Comparison of ENCODE assay signal across 8 cellular contexts in the genomic region with DNA sequence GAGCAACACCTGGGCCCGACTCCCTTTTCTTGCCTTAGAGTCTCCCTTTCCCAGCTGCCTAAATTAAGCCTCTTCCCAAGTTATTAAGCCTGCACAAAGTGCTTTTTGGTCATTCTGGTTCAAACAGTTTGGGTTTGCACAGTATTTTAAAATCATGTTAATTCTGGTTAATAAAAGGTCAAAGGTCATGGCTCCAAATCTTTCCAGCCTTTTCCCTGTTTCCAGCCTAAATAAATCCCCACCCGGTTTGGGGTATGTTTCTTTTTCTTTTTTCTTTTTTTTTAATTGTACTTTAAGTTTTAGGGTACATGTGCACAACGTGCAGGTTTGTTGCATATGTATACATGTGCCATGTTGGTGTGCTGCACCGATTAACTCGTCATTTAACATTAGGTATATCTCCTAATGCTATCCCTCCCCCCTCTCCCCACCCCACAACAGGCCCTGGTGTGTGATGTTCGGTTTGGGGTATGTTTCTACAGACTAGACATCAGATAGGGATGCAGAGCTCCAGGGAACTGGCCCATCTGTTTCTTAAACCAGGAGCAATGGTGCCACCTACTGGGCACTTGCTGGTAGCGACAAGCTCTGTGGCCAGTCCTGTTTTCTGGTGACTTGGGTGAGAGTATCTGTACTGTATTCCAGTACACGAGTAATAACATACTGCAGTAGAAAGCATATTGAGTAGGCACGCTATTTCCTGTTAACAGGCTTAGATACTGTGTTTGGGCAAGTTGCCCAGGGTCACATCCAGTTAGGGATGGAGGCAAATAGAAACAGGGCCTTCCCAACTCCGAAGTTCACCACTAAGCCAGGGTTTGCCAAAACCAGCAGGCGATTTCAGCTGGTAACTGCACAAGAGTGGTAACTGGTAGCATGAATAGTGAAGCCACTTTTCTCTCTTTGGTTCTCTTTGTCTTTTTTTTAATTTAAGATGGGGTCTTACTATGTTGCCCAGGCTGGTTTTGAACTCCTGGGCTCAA.
A peak's percentile ranks its signal among the peaks of the same experiment; 100 is the strongest.
DNase-seq lines count a peak whose midpoint lies in the region; ATAC-seq, FAIRE-seq and TF ChIP-seq lines count a peak whose summit lies in the region.

No MANE protein-coding gene starts in this region.

- no peaks in the 10 kb centered on the region for H3K4me1 ChIP-seq in mammary epithelial cell (ENCODE audit: insufficient read depth, low read length)

- H3K9me3 Mint-ChIP-seq in WTC11 = peaks cover 5% of the 10 kb centered on the region

- no peak overlapping the region for H3K9ac ChIP-seq in mammary epithelial cell (ENCODE audit: insufficient read depth, low read length)

- in situ Hi-C loops in mammary epithelial cell (cut with MboI; ENCODE audit: low sequenced_read_pairs in 2 of 2) = loop anchor here in 1 of 2 donors (25.0 kb wide), 1 partner anchor 346 kb away; a partner anchor contains a TSS

- H3K4me2 ChIP-seq in mammary epithelial cell (ENCODE audit: insufficient read depth, low read depth, low read length) = no peak overlapping the region

- no peaks in the 10 kb centered on the region for H3K27me3 ChIP-seq in mammary epithelial cell (ENCODE audit: insufficient read depth, low read length)

- BruUV-seq in mammary epithelial cell (replicated peaks; lab: Mats Ljungman, UMichigan) = no TSS peak

- intact Hi-C loops in mammary epithelial cell (cut with micrococcal nuclease) = loop anchor here (1.0 to 2.0 kb wide), 6 partner anchors 80 to 414 kb away; a partner anchor contains a TSS

- H3K27ac Mint-ChIP-seq in WTC11 = no peak overlapping the region

- ATAC-seq in HG02798 (IDR thresholded peaks at IDR 0.05; ENCODE audit: poor library complexity, unreplicated experiment) (peak; percentile 74), WTC11 (peak; percentile 92), GM21528 (IDR thresholded peaks at IDR 0.05; ENCODE audit: low FRiP score, unreplicated experiment) (no peak)

- H3K27me3 Mint-ChIP-seq in WTC11 (ENCODE audit: low read depth) = no peaks in the 10 kb centered on the region; the same call in 1 of the 2 replicates

- no peaks in the 10 kb centered on the region for H3K79me2 ChIP-seq in mammary epithelial cell (ENCODE audit: insufficient read depth, low read length)

- no peaks in the 10 kb centered on the region for H3K36me3 ChIP-seq in mammary epithelial cell (ENCODE audit: insufficient read depth, low read length)

- no peak overlapping the region for H3K4me3 Mint-ChIP-seq in WTC11

- DNase-seq in EH (ENCODE audit: low read depth) = peak; percentile 88
- DNase-seq in NCI-H2196 treated with DMSO at 0.1 percent for 48 hours (lab: John Stamatoyannopoulos, UW; ENCODE audit: unreplicated experiment) = peak; percentile 41
- DNase-seq in WTC11 (ENCODE audit: low spot score) = peak; percentile 91
- DNase-seq in mammary epithelial cell = peak; percentile 66
- peak; percentile 75 to 83 for DNase-seq in stimulated activated CD4-positive, alpha-beta T cell treated with anti-CD3 and anti-CD28 coated beads, Interleukin-15, amount 100 ng/mL, for 48 hours (ENCODE audit: low read depth in 2 of 2)

- H3K4me1 Mint-ChIP-seq in WTC11 = peaks cover 21% of the 10 kb centered on the region

- no peak overlapping the region for H3K4me3 ChIP-seq in mammary epithelial cell (replicated peaks in 1 of 3; ENCODE audit: insufficient read depth in 1 of 3, low read depth in 2 of 3, low read length in 3 of 3)

- no peak overlapping the region for H2AFZ ChIP-seq in mammary epithelial cell (ENCODE audit: low read depth, low read length)

- WGBS in mammary epithelial cell (ENCODE audit: low coverage, missing lambda C conversion rate) = 45% methylated on average over 11 of the region's 11 CpGs

- CTCF ChIA-PET in WTC11 (lab: Charles Lee) = interaction anchor here (0.6 to 3.8 kb wide), 67 partner anchors 9 to 461 kb away, joined by 3 to 163 read pairs (median 5); a partner anchor contains a TSS
- CTCF ChIA-PET in mammary epithelial cell (lab: Charles Lee; ENCODE audit: low non-redundant PET) = interaction anchor here (0.6 to 2.4 kb wide), 6 partner anchors 14 to 352 kb away, joined by 3 to 26 read pairs (median 5); a partner anchor contains a TSS

- no peaks in the 10 kb centered on the region for H3K9me3 ChIP-seq in mammary epithelial cell (replicated peaks; ENCODE audit: insufficient read depth, low read length)

- TF ChIP-seq CTCF in WTC11 (IDR thresholded peaks at IDR 0.05) (peak; percentile 83), mammary epithelial cell (conservative IDR thresholded peaks at IDR 0.05 in 1 of 2, IDR thresholded peaks at IDR 0.05 in 1 of 2; ENCODE audit: extremely low read depth in 1 of 2, insufficient read depth in 1 of 2, low read depth in 1 of 2, low read length in 2 of 2) (peak; percentile 89 to 91)

- dilution Hi-C loops in mammary epithelial cell (cut with HindIII; ENCODE audit: low sequenced_read_pairs) = no loop called here

- H4K20me1 ChIP-seq in mammary epithelial cell (ENCODE audit: insufficient read depth, low read length) = no peaks in the 10 kb centered on the region

- peak; percentile 81 for FAIRE-seq in islet of Langerhans (lab: Jason Lieb, UNC)

- H3K27ac ChIP-seq in mammary epithelial cell (ENCODE audit: insufficient read depth, low read depth, low read length) = no peak overlapping the region

- H3K36me3 Mint-ChIP-seq in WTC11 = no peaks in the 10 kb centered on the region

- POLR2A ChIA-PET in WTC11 (lab: Charles Lee) = interaction anchor here (0.6 to 1.3 kb wide), 6 partner anchors 28 to 163 kb away, joined by 3 to 7 read pairs (median 4); a partner anchor contains a TSS

TF ChIP-seq in WTC11, 78 proteins besides CTCF, POLR2A, EP300 and RAD21 (continues in another document):
- TF ChIP-seq GABPB1 (CRISPR knock-in tag; IDR thresholded peaks at IDR 0.05) (no peak), RORB (CRISPR knock-in tag; IDR thresholded peaks at IDR 0.05) (no peak), SOX15 (CRISPR knock-in tag; IDR thresholded peaks at IDR 0.05) (no peak), ZNF219 (CRISPR knock-in tag; IDR thresholded peaks at IDR 0.05; ENCODE audit: borderline replicate concordance) (no peak), EMX1 (CRISPR knock-in tag; IDR thresholded peaks at IDR 0.05) (no peak)
- TF ChIP-seq, protein P1, sequence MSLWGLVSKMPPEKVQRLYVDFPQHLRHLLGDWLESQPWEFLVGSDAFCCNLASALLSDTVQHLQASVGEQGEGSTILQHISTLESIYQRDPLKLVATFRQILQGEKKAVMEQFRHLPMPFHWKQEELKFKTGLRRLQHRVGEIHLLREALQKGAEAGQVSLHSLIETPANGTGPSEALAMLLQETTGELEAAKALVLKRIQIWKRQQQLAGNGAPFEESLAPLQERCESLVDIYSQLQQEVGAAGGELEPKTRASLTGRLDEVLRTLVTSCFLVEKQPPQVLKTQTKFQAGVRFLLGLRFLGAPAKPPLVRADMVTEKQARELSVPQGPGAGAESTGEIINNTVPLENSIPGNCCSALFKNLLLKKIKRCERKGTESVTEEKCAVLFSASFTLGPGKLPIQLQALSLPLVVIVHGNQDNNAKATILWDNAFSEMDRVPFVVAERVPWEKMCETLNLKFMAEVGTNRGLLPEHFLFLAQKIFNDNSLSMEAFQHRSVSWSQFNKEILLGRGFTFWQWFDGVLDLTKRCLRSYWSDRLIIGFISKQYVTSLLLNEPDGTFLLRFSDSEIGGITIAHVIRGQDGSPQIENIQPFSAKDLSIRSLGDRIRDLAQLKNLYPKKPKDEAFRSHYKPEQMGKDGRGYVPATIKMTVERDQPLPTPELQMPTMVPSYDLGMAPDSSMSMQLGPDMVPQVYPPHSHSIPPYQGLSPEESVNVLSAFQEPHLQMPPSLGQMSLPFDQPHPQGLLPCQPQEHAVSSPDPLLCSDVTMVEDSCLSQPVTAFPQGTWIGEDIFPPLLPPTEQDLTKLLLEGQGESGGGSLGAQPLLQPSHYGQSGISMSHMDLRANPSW (CRISPR knock-in tag; conservative IDR thresholded peaks at IDR 0.05; ENCODE audit: low read depth) = no peak
- TF ChIP-seq, protein P2, sequence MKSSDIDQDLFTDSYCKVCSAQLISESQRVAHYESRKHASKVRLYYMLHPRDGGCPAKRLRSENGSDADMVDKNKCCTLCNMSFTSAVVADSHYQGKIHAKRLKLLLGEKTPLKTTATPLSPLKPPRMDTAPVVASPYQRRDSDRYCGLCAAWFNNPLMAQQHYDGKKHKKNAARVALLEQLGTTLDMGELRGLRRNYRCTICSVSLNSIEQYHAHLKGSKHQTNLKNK (CRISPR knock-in tag; IDR thresholded peaks at IDR 0.05) = no peak
- TF ChIP-seq, protein P3, sequence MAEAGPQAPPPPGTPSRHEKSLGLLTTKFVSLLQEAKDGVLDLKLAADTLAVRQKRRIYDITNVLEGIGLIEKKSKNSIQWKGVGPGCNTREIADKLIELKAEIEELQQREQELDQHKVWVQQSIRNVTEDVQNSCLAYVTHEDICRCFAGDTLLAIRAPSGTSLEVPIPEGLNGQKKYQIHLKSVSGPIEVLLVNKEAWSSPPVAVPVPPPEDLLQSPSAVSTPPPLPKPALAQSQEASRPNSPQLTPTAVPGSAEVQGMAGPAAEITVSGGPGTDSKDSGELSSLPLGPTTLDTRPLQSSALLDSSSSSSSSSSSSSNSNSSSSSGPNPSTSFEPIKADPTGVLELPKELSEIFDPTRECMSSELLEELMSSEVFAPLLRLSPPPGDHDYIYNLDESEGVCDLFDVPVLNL (CRISPR knock-in tag; IDR thresholded peaks at IDR 0.05; ENCODE audit: borderline replicate concordance, low read depth) = no peak
- TF ChIP-seq, protein P4, sequence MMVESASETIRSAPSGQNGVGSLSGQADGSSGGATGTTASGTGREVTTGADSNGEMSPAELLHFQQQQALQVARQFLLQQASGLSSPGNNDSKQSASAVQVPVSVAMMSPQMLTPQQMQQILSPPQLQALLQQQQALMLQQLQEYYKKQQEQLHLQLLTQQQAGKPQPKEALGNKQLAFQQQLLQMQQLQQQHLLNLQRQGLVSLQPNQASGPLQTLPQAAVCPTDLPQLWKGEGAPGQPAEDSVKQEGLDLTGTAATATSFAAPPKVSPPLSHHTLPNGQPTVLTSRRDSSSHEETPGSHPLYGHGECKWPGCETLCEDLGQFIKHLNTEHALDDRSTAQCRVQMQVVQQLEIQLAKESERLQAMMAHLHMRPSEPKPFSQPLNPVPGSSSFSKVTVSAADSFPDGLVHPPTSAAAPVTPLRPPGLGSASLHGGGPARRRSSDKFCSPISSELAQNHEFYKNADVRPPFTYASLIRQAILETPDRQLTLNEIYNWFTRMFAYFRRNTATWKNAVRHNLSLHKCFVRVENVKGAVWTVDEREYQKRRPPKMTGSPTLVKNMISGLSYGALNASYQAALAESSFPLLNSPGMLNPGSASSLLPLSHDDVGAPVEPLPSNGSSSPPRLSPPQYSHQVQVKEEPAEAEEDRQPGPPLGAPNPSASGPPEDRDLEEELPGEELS (CRISPR knock-in tag; IDR thresholded peaks at IDR 0.05) = no peak

Comparison
In these comparisons a context has a peak if more than half of its experiments do, and no peak if none do; other contexts are left out.
1. DNase-seq: peak in every context shown above with its lines; median percentile 91 in WTC11; 88 in EH; 79 in stimulated activated CD4-positive, alpha-beta T cell treated with anti-CD3 and anti-CD28 coated beads, Interleukin-15, amount 100 ng/mL, for 48 hours; 66 in mammary epithelial cell; 41 in NCI-H2196 treated with DMSO at 0.1 percent for 48 hours.